1 cellular context compared by ENCODE assay signal in genomic region chr2:40448476-40449079, GRCh38.
TF ChIP-seq lines count a peak whose summit lies in the region.

No MANE protein-coding gene starts in this region.

TF ChIP-seq in H1, 55 proteins besides CTCF, POLR2A, EP300 and RAD21 (continued from another document):
- TF ChIP-seq CHD7 (IDR thresholded peaks at IDR 0.05; ENCODE audit: insufficient replicate concordance, low read length) (no peak), GTF2F1 (IDR thresholded peaks at IDR 0.05; ENCODE audit: borderline replicate concordance, low read depth, low read length) (no peak), PHF8 (conservative IDR thresholded peaks at IDR 0.05; ENCODE audit: low read depth, low read length) (no peak), EZH2 (IDR thresholded peaks at IDR 0.05; ENCODE audit: low read depth, low read length, severe bottlenecking) (no peak), RXRA (IDR thresholded peaks at IDR 0.05; ENCODE audit: insufficient read depth, low read depth, low read length) (no peak)
